Comparison of ENCODE assay signal across 1 cellular context in genomic region chr1:165443539-165444289, GRCh38.
TF ChIP-seq lines count a peak whose summit lies in the region.

No MANE protein-coding gene starts in this region.

TF ChIP-seq in HEK293, 187 proteins besides CTCF, POLR2A, EP300 and RAD21 (continued from another document):
- no peak for TF ChIP-seq ZNF692 (tag by site-specific recombination; IDR thresholded peaks at IDR 0.05)
TF ChIP-seq in HEK293: peak in this region for 4.
